In genomic region chr2:102147935-102148334, GRCh38 we compare ENCODE assay signal across 14 cellular contexts. TPM values are rescaled to one million over a fixed set of nuclear protein-coding genes. Genes with fewer than 3 reads are reported as not detected.
DNase-seq lines count a peak whose midpoint lies in the region; ATAC-seq and TF ChIP-seq lines count a peak whose summit lies in the region.
"Had no signal": no experiment of that assay in that cellular context is flagged by ENCODE, and none has a peak within 500 bp of the region (broad histone marks: within the 10 kb centered on the region; RNA-seq: fewer than 3 reads in every experiment).

No MANE protein-coding gene starts in this region.

- no peak for TF ChIP-seq RAD21 in IMR-90 (IDR thresholded peaks at IDR 0.05; ENCODE audit: low read length)

- POLR2A ChIA-PET in IMR-90 (lab: Charles Lee; ENCODE audit: unreplicated experiment): no interaction called here
- POLR2A ChIA-PET in PC-9 (lab: Charles Lee; ENCODE audit: unreplicated experiment): no interaction called here

- BruUV-seq in IMR-90 (replicated peaks; lab: Mats Ljungman, UMichigan): no TSS peak
- BruUV-seq in PC-9 (replicated peaks; lab: Mats Ljungman, UMichigan): no TSS peak

- H3K9me1 ChIP-seq in IMR-90 (ENCODE audit: insufficient read depth, low read length): 0 out of 2 replicates have a peak, but pooled peaks cover 3% of the 10 kb centered on the region

- DNase-seq in IMR-90 (peak; percentile 34), fibroblast of peridontal ligament (ENCODE audit: extremely low read depth) (peak; percentile 46), PC-9 (no peak), WERI-Rb-1 (no peak)
- peak; percentile 66 to 76 for DNase-seq in activated CD4-positive, alpha-beta T cell treated with anti-CD3 and anti-CD28 coated beads, Interleukin-2, amount 50 U/mL, for 48 hours
- DNase-seq in stimulated activated CD4-positive, alpha-beta T cell treated with anti-CD3 and anti-CD28 coated beads, TNF-alpha, amount 100 ng/mL, for 24 hours (ENCODE audit: low read depth in 3 of 3): peak; percentile 35 to 66 (median 63)
- no peak for DNase-seq in central memory CD4-positive, alpha-beta T cell
- DNase-seq: anterior cingulate cortex, foreskin keratinocyte, HCEC 1CT, NCI-H2171 had no signal

- dilution Hi-C loops in IMR-90 (cut with HindIII; ENCODE audit: low sequenced_read_pairs, unreplicated experiment): no loop called here

- no peak overlapping the region for H3K4me2 ChIP-seq in IMR-90 (ENCODE audit: low read depth, low read length)
- no peak overlapping the region for H3K4me2 ChIP-seq in PC-9

- no peaks in the 10 kb centered on the region for H3K27me3 ChIP-seq in IMR-90 (ENCODE audit: control insufficient read depth, insufficient read depth, low read length)
- no peaks in the 10 kb centered on the region for H3K27me3 ChIP-seq in PC-9 (ENCODE audit: insufficient read depth, low read depth)
- peaks cover 52% of the 10 kb centered on the region for H3K27me3 ChIP-seq in WERI-Rb-1 (ENCODE audit: insufficient read depth, low read depth, severe bottlenecking)
- H3K27me3 ChIP-seq: foreskin keratinocyte had no signal

- no CpG with 5 or more reads among the region's 3 CpGs for WGBS in IMR-90 (ENCODE audit: extremely low coverage in 2 of 2, insufficient read length in 1 of 2), 2 experiments

- no peak overlapping the region for H2BK20ac ChIP-seq in IMR-90 (ENCODE audit: low read depth, low read length)

- CTCF ChIA-PET in IMR-90 (lab: Yijun Ruan, JAX): no interaction called here
- CTCF ChIA-PET in PC-9 (lab: Charles Lee): no interaction called here

- ATAC-seq in IMR-90 (ENCODE audit: low read depth) (no peak), HG03354 (IDR thresholded peaks at IDR 0.05; ENCODE audit: poor library complexity, severe bottlenecking, unreplicated experiment) (no peak)
- ATAC-seq: foreskin keratinocyte, sciatic nerve, SK-N-SH treated with all-trans-retinoic acid at 6 μM for 48 hours had no signal

- H3K79me2 ChIP-seq in PC-9 (ENCODE audit: low read depth): no peaks in the 10 kb centered on the region

- H4K5ac ChIP-seq in IMR-90 (ENCODE audit: low read depth, low read length): no peak overlapping the region

- H4K8ac ChIP-seq in IMR-90 (ENCODE audit: low read depth in 2 of 2, low read length in 2 of 2): no peak overlapping the region

- TF ChIP-seq POLR2A in IMR-90 (IDR thresholded peaks at IDR 0.05; ENCODE audit: low read depth, low read length): no peak

- H3K27ac ChIP-seq in IMR-90 (ENCODE audit: insufficient read depth, low read length) (no peak overlapping the region), PC-9 (no peak overlapping the region), WERI-Rb-1 (no peak overlapping the region)
- H3K27ac ChIP-seq: foreskin keratinocyte had no signal

- no peak for TF ChIP-seq CTCF in IMR-90 (conservative IDR thresholded peaks at IDR 0.05; ENCODE audit: low read depth, low read length)
- TF ChIP-seq CTCF in PC-9 (conservative IDR thresholded peaks at IDR 0.05): no peak
- TF ChIP-seq CTCF in WERI-Rb-1 (IDR thresholded peaks at IDR 0.05; ENCODE audit: low read depth, low read length): no peak

- H4K20me1 ChIP-seq in IMR-90 (ENCODE audit: insufficient read depth, low read length): peaks cover 11% of the 10 kb centered on the region
- no peaks in the 10 kb centered on the region for H4K20me1 ChIP-seq in PC-9 (ENCODE audit: insufficient read depth)

- H2AFZ ChIP-seq in IMR-90 (replicated peaks; ENCODE audit: low read length, poor library complexity) (no peak overlapping the region), PC-9 (no peak overlapping the region)

- peaks cover 46 to 73% of the 10 kb centered on the region in 2 experiments for H3K79me1 ChIP-seq in IMR-90 (ENCODE audit: low read depth in 1 of 2, low read length in 2 of 2)

- no peak overlapping the region for H2BK120ac ChIP-seq in IMR-90 (ENCODE audit: low read depth, low read length)

- H3K9ac ChIP-seq in IMR-90 (ENCODE audit: low read depth, low read length): no peak overlapping the region

- H3K4me3 ChIP-seq in IMR-90 (ENCODE audit: insufficient read depth, low read depth, low read length): no peak overlapping the region
- no peak overlapping the region for H3K4me3 ChIP-seq in PC-9
- no peak overlapping the region for H3K4me3 ChIP-seq in WERI-Rb-1 (ENCODE audit: low read depth, low read length)

- 0 out of 2 replicates have a peak overlapping the region, but pooled peaks have one; percentile 8 for H2AK5ac ChIP-seq in IMR-90 (ENCODE audit: low read depth, low read length)

- H3K14ac ChIP-seq in IMR-90 (replicated peaks; ENCODE audit: low read depth, low read length): no peak overlapping the region

- H4K91ac ChIP-seq in IMR-90 (ENCODE audit: insufficient read depth, low read depth, low read length): no peak overlapping the region

- no peak overlapping the region for H2BK5ac ChIP-seq in IMR-90 (ENCODE audit: low read depth, low read length, poor library complexity, severe bottlenecking)

- H3K36me3 ChIP-seq in IMR-90 (ENCODE audit: control insufficient read depth, insufficient read depth, low read length): peaks cover 58% of the 10 kb centered on the region
- no peaks in the 10 kb centered on the region for H3K36me3 ChIP-seq in PC-9 (ENCODE audit: low read depth)
- H3K36me3 ChIP-seq in WERI-Rb-1: no peaks in the 10 kb centered on the region

- intact Hi-C loops in IMR-90 (cut with micrococcal nuclease) (no loop called here), PC-9 (cut with micrococcal nuclease; ENCODE audit: unreplicated experiment) (no loop called here)

- no peaks in the 10 kb centered on the region for H3K9me2 ChIP-seq in PC-9 (ENCODE audit: insufficient read depth)

- no peaks in the 10 kb centered on the region for H3F3A ChIP-seq in PC-9 (ENCODE audit: insufficient read depth, low read depth)

- H2AK9ac ChIP-seq in IMR-90 (replicated peaks; ENCODE audit: low read depth, low read length, poor library complexity): no peak overlapping the region

- H3K4me1 ChIP-seq in IMR-90 (ENCODE audit: control insufficient read depth, insufficient read depth, low read length) (peaks cover 6% of the 10 kb centered on the region), PC-9 (replicated peaks; ENCODE audit: insufficient read depth) (peaks cover 5% of the 10 kb centered on the region; the same call in 1 of the 2 replicates)
- H3K4me1 ChIP-seq: foreskin keratinocyte had no signal

- in situ Hi-C loops in IMR-90 (cut with MboI; ENCODE audit: low sequenced_read_pairs): loop anchor here (10.0 kb wide), 1 partner anchor 123 kb away; no protein-coding TSS in a partner anchor

- no peak overlapping the region for H3K4ac ChIP-seq in IMR-90 (ENCODE audit: low read depth, low read length)

- peaks cover 34% of the 10 kb centered on the region for H3K9me3 ChIP-seq in IMR-90 (ENCODE audit: control insufficient read depth, insufficient read depth, low read length)
- peaks cover 34% of the 10 kb centered on the region for H3K9me3 ChIP-seq in PC-9 (ENCODE audit: insufficient read depth, low read depth)
- peaks cover 13% of the 10 kb centered on the region for H3K9me3 ChIP-seq in WERI-Rb-1 (ENCODE audit: severe bottlenecking)

- no peak overlapping the region for H3K18ac ChIP-seq in IMR-90 (ENCODE audit: low read depth, low read length)

- H2BK15ac ChIP-seq in IMR-90 (ENCODE audit: low read depth, low read length): no peak overlapping the region

- H3K23ac ChIP-seq in IMR-90 (ENCODE audit: low read depth, low read length): no peak overlapping the region

- H3K56ac ChIP-seq in IMR-90 (ENCODE audit: extremely low read depth, insufficient read depth, low read length): no peak overlapping the region

TF ChIP-seq in IMR-90, 13 proteins besides CTCF, POLR2A, EP300 and RAD21:
- no peak for TF ChIP-seq FOS (IDR thresholded peaks at IDR 0.05; ENCODE audit: low read depth, low read length)
- TF ChIP-seq BHLHE40 (IDR thresholded peaks at IDR 0.05; ENCODE audit: low read depth, low read length): peak; percentile 82

RNA-seq across cellular contexts. Expression of gene IL1R1, which starts 5.4 kb away (rescaled TPM):
- total RNA-seq in IMR-90 (2012; rRNA removed) (6.5 and 8.1 TPM in 2 replicates), PC-9 (2021) (5.0 and 6.5 TPM in 2 replicates)
- polyA plus RNA-seq in IMR-90 (2012; rRNA removed): 11.3 and 13.8 TPM in 2 replicates
- polyA plus RNA-seq in IMR-90 (2012; cell fraction: cytosol; rRNA removed): 4.6 and 9.3 TPM in 2 replicates
- 6.3 and 29.2 TPM in 2 replicates for polyA plus RNA-seq in IMR-90 (2012; cell fraction: nucleus; rRNA removed; ENCODE audit: low replicate concordance)

RNA-seq across cellular contexts. Expression of gene IL1RL2, which starts 38.9 kb away (rescaled TPM):
- total RNA-seq in IMR-90 (2012; rRNA removed) (0.28 and 0.36 TPM in 2 replicates), PC-9 (2021) (1.2 and 1.9 TPM in 2 replicates)
- polyA plus RNA-seq in IMR-90 (2012; rRNA removed): 0.09 and 0.26 TPM in 2 replicates
- 0.03 and 0.08 TPM in 2 replicates for polyA plus RNA-seq in IMR-90 (2012; cell fraction: cytosol; rRNA removed)
- 0.18 and 0.71 TPM in 2 replicates for polyA plus RNA-seq in IMR-90 (2012; cell fraction: nucleus; rRNA removed; ENCODE audit: low replicate concordance)
- total RNA-seq: sciatic nerve had no signal

Comparison
In these comparisons a context has a peak if more than half of its experiments do, and no peak if none do; other contexts are left out.
1. DNase-seq: peak in IMR-90 (single experiment), activated CD4-positive, alpha-beta T cell treated with anti-CD3 and anti-CD28 coated beads, Interleukin-2, amount 50 U/mL, for 48 hours (2 of 2), fibroblast of peridontal ligament (single experiment) and stimulated activated CD4-positive, alpha-beta T cell treated with anti-CD3 and anti-CD28 coated beads, TNF-alpha, amount 100 ng/mL, for 24 hours (3 of 3); none in central memory CD4-positive, alpha-beta T cell (single experiment), PC-9 (0 of 2) and WERI-Rb-1 (single experiment).